ENCODE assay signal across 8 cellular contexts in the genomic region with DNA sequence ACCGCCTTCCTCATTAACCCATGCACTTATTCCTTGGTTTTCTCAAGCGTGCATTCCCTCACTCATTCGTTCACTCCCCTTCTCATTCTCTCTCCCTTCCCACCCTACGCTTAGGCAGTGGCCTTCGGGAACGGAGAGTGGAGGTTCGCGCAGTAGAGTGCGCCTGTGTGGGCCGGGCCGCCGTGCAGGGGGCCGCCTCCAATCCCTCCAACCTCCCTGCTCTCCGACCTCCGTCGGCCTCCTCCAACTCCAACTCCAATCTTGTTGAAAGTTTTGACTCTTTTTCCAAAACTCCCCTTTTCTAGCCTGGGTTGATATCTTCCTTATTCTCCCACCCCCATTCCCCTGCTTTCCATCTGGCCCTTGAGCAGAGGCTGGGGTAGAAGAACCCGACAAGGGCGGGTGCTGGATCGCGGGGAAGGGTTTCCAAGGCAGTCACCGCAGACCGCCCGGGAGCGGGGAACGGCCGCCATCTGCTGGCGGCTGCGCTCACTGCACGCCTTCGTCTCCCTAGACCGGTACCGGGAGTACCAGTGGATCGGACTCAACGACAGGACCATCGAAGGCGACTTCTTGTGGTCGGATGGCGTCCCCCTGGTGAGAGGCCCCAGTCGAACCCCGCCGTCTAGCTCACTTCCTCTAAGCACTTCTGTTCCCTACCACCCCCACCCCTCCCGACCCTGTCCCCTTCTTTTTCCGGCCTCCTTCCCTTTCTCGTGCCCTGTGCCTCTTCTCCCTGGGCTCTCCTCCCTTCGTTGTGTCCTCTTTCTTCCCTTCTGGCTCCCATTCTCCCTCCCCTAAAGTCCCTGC. TPM values are rescaled to one million over a fixed set of nuclear protein-coding genes. Genes with fewer than 3 reads are reported as not detected.
DNase-seq lines count a peak whose midpoint lies in the region; ATAC-seq and FAIRE-seq lines count a peak whose summit lies in the region.

No MANE protein-coding gene starts in this region.

- peak overlapping the region; percentile 90 for H4K91ac ChIP-seq in neuronal stem cell (ENCODE audit: low read depth, low read length, poor library complexity)

- H3K4ac ChIP-seq in neuronal stem cell (ENCODE audit: low read length): no peak overlapping the region

- H3K18ac ChIP-seq in neuronal stem cell (ENCODE audit: low read length): peak overlapping the region; percentile 67

- H3K14ac ChIP-seq in neuronal stem cell (ENCODE audit: low read length): peak overlapping the region; percentile 60

- peak in 1 of 2 donors; percentile 29 for ATAC-seq in CD4-positive, CD25-positive, alpha-beta regulatory T cell (ENCODE audit: low read depth in 2 of 2)
- no peak for ATAC-seq in HG03175 (IDR thresholded peaks at IDR 0.05; ENCODE audit: unreplicated experiment)

- no peak overlapping the region for H2BK120ac ChIP-seq in neuronal stem cell (ENCODE audit: low read depth, low read length)

- no peaks in the 10 kb centered on the region for H3K36me3 ChIP-seq in CD4-positive, CD25-positive, alpha-beta regulatory T cell (ENCODE audit: control insufficient read depth, insufficient read depth, low read length)
- peaks cover 0 to 7% of the 10 kb centered on the region in 2 donors for H3K36me3 ChIP-seq in neuronal stem cell (replicated peaks in 1 of 2; ENCODE audit: control insufficient read depth in 2 of 2, insufficient read depth in 2 of 2, low read length in 2 of 2)
- no peaks in the 10 kb centered on the region for H3K36me3 ChIP-seq in stomach smooth muscle (ENCODE audit: control insufficient read depth in 2 of 2, insufficient read depth in 2 of 2, low read length in 2 of 2)

- H4K8ac ChIP-seq in neuronal stem cell (ENCODE audit: low read depth, low read length): no peak overlapping the region

- peaks cover 42% of the 10 kb centered on the region for H3K4me1 ChIP-seq in CD4-positive, CD25-positive, alpha-beta regulatory T cell (ENCODE audit: control insufficient read depth, insufficient read depth, low read length, poor library complexity, severe bottlenecking)
- H3K4me1 ChIP-seq in neuronal stem cell (ENCODE audit: control insufficient read depth in 2 of 2, insufficient read depth in 1 of 2, low read depth in 1 of 2, low read length in 2 of 2) (peaks cover 33 to 40% of the 10 kb centered on the region in 2 donors), stomach smooth muscle (ENCODE audit: control insufficient read depth, insufficient read depth, low read length) (peaks cover 47% of the 10 kb centered on the region)

- peak overlapping the region; percentile 14 for H2BK12ac ChIP-seq in neuronal stem cell (ENCODE audit: low read length)

- H3K9me3 ChIP-seq in CD4-positive, CD25-positive, alpha-beta regulatory T cell (ENCODE audit: control insufficient read depth in 2 of 2, low read length in 2 of 2): no peaks in the 10 kb centered on the region
- H3K9me3 ChIP-seq in neuronal stem cell (replicated peaks in 1 of 2; ENCODE audit: control insufficient read depth in 2 of 2, insufficient read depth in 1 of 2, low read depth in 1 of 2, low read length in 2 of 2) (no peaks in the 10 kb centered on the region), stomach smooth muscle (ENCODE audit: control insufficient read depth in 2 of 2, low read length in 2 of 2) (no peaks in the 10 kb centered on the region)

- H3K9me3 Mint-ChIP-seq in CD4-positive, CD25-positive, alpha-beta regulatory T cell: peaks cover 0 to 4% (median 0%) of the 10 kb centered on the region in 7 donors

- peak overlapping the region; percentile 39 for H3K23ac ChIP-seq in neuronal stem cell (ENCODE audit: low read depth, low read length, poor library complexity)

- WGBS in neuronal stem cell (ENCODE audit: extremely low coverage in 2 of 2, insufficient read length in 2 of 2, insufficient replicate concordance in 1 of 2), 2 donors: no CpG with 5 or more reads among the region's 45 CpGs

- H2BK5ac ChIP-seq in neuronal stem cell (ENCODE audit: low read length): peak overlapping the region; percentile 16

- peak overlapping the region; percentile 73 to 83 (median 79) for H3K4me3 Mint-ChIP-seq in CD4-positive, CD25-positive, alpha-beta regulatory T cell

- peak overlapping the region in 2 of 3 donors; percentile 71 to 74 for H3K27ac Mint-ChIP-seq in CD4-positive, CD25-positive, alpha-beta regulatory T cell

- peaks cover 52% of the 10 kb centered on the region for H3K27me3 Mint-ChIP-seq in CD4-positive, CD25-positive, alpha-beta regulatory T cell

- no peak overlapping the region for H3K27ac ChIP-seq in CD4-positive, CD25-positive, alpha-beta regulatory T cell (ENCODE audit: insufficient read depth, low read length, poor library complexity, severe bottlenecking)
- H3K27ac ChIP-seq in neuronal stem cell (replicated peaks; ENCODE audit: low read length) (no peak overlapping the region), stomach smooth muscle (ENCODE audit: low read length) (no peak overlapping the region)

- peaks cover 0 to 55% (median 22%) of the 10 kb centered on the region in 4 donors for H3K4me1 Mint-ChIP-seq in CD4-positive, CD25-positive, alpha-beta regulatory T cell

- H3K4me2 ChIP-seq in neuronal stem cell (ENCODE audit: insufficient read depth, low read length, poor library complexity, severe bottlenecking): peak overlapping the region; percentile 42

- H3K79me1 ChIP-seq in neuronal stem cell (ENCODE audit: low read depth, low read length): peaks cover 4% of the 10 kb centered on the region

- H3K4me3 ChIP-seq in CD4-positive, CD25-positive, alpha-beta regulatory T cell (ENCODE audit: low read depth, low read length): peak overlapping the region; percentile 42
- H3K4me3 ChIP-seq in neuronal stem cell (ENCODE audit: low read length in 2 of 2) (peak overlapping the region; percentile 7 to 63), stomach smooth muscle (ENCODE audit: low read length in 2 of 2) (peak overlapping the region; percentile 67 to 73)

- peak overlapping the region; percentile 93 for H2AK5ac ChIP-seq in neuronal stem cell (ENCODE audit: low read depth, low read length)

- peak overlapping the region; percentile 78 for H3K9ac ChIP-seq in neuronal stem cell (ENCODE audit: low read depth, low read length, poor library complexity)
- peak overlapping the region; percentile 17 to 21 for H3K9ac ChIP-seq in stomach smooth muscle (ENCODE audit: low read length in 2 of 2)

- no peaks in the 10 kb centered on the region for H3K36me3 Mint-ChIP-seq in CD4-positive, CD25-positive, alpha-beta regulatory T cell

- no peak for FAIRE-seq in frontal cortex (lab: Jason Lieb, UNC)

- peaks cover 20% of the 10 kb centered on the region for H3K27me3 ChIP-seq in CD4-positive, CD25-positive, alpha-beta regulatory T cell (ENCODE audit: control insufficient read depth, insufficient read depth, low read length)
- H3K27me3 ChIP-seq in neuronal stem cell (ENCODE audit: control insufficient read depth in 3 of 3, insufficient read depth in 3 of 3, low read depth in 1 of 3, low read length in 3 of 3) (peaks cover 5 to 44% (median 23%) of the 10 kb centered on the region in 3 experiments), stomach smooth muscle (ENCODE audit: control insufficient read depth in 1 of 2, insufficient read depth in 2 of 2, low read length in 2 of 2) (peaks cover 7 to 14% of the 10 kb centered on the region in 2 donors)

- peak; percentile 58 to 66 (median 61) for DNase-seq in CD4-positive, CD25-positive, alpha-beta regulatory T cell
- DNase-seq in HT-29 (ENCODE audit: low spot score) (peak; percentile 77), RKO (ENCODE audit: low spot score) (peak; percentile 70), frontal cortex (ENCODE audit: low spot score in 2 of 2) (peak; percentile 81 to 91), neuronal stem cell (ENCODE audit: low spot score) (no peak)
- peak; percentile 91 for DNase-seq in activated effector memory CD4-positive, alpha-beta T cell treated with anti-CD3 and anti-CD28 coated beads, Interleukin-2, amount 50 U/mL, for 16 hours

- H2BK15ac ChIP-seq in neuronal stem cell (ENCODE audit: low read length): peak overlapping the region; percentile 84

- peak overlapping the region; percentile 58 for H2AFZ ChIP-seq in neuronal stem cell (ENCODE audit: low read length)

RNA-seq across cellular contexts. Expression of a gene that starts 15.4 kb away (rescaled TPM):
- not detected for total RNA-seq in CD4-positive, CD25-positive, alpha-beta regulatory T cell
- not detected for polyA plus RNA-seq in CD4-positive, CD25-positive, alpha-beta regulatory T cell
- total RNA-seq in HT-29 (2014; rRNA removed; shearing (Covaris generic)): not detected in 2 replicates
- total RNA-seq in frontal cortex: 52.2 TPM
- 0.89 TPM for polyA plus RNA-seq in neuronal stem cell (2013, experiment 1 of 2)
- 0.54 TPM for polyA plus RNA-seq in neuronal stem cell (2013, experiment 2 of 2)

RNA-seq across cellular contexts. Expression of a gene that starts 19.8 kb away (rescaled TPM):
- 0.10 TPM for total RNA-seq in CD4-positive, CD25-positive, alpha-beta regulatory T cell
- not detected for polyA plus RNA-seq in CD4-positive, CD25-positive, alpha-beta regulatory T cell
- total RNA-seq in HT-29 (2014; rRNA removed; shearing (Covaris generic)): 0.31 and 0.44 TPM in 2 replicates
- total RNA-seq in frontal cortex: 43.2 TPM
- 150 TPM for polyA plus RNA-seq in neuronal stem cell (2013, experiment 1 of 2)
- 143 TPM for polyA plus RNA-seq in neuronal stem cell (2013, experiment 2 of 2)

RNA-seq across cellular contexts. Expression of a gene that starts 38.2 kb away (rescaled TPM):
- total RNA-seq in CD4-positive, CD25-positive, alpha-beta regulatory T cell: not detected
- polyA plus RNA-seq in CD4-positive, CD25-positive, alpha-beta regulatory T cell: not detected
- 0.10 TPM in 1 of 2 replicates, not detected in the other for total RNA-seq in HT-29 (2014; rRNA removed; shearing (Covaris generic))
- total RNA-seq in frontal cortex: 0.41 TPM
- polyA plus RNA-seq in neuronal stem cell (2013, experiment 1 of 2): 1.8 TPM
- polyA plus RNA-seq in neuronal stem cell (2013, experiment 2 of 2): 1.7 TPM

RNA-seq across cellular contexts. Expression of a gene that starts 48.0 kb away (rescaled TPM):
- 5.1 TPM for total RNA-seq in CD4-positive, CD25-positive, alpha-beta regulatory T cell
- polyA plus RNA-seq in CD4-positive, CD25-positive, alpha-beta regulatory T cell: not detected
- total RNA-seq in HT-29 (2014; rRNA removed; shearing (Covaris generic)): 289 and 312 TPM in 2 replicates
- 7.7 TPM for total RNA-seq in frontal cortex
- polyA plus RNA-seq in neuronal stem cell (2013, experiment 1 of 2): 479 TPM
- polyA plus RNA-seq in neuronal stem cell (2013, experiment 2 of 2): 474 TPM

RNA-seq across cellular contexts. Expression of a gene that starts 56.1 kb away (rescaled TPM):
- 27.5 TPM for total RNA-seq in CD4-positive, CD25-positive, alpha-beta regulatory T cell
- 10 to 100 TPM; 20.2 to 34.6 (median 27.6) TPM for polyA plus RNA-seq in CD4-positive, CD25-positive, alpha-beta regulatory T cell
- total RNA-seq in HT-29 (2014; rRNA removed; shearing (Covaris generic)): 19.4 and 28.8 TPM in 2 replicates
- total RNA-seq in frontal cortex: 5.7 TPM
- polyA plus RNA-seq in neuronal stem cell (2013, experiment 1 of 2): 17.6 TPM
- 17.2 TPM for polyA plus RNA-seq in neuronal stem cell (2013, experiment 2 of 2)

Comparison
In these comparisons a context has a peak if more than half of its experiments do, and no peak if none do; other contexts are left out.
1. RNA of a gene that starts 15.4 kb away (total RNA-seq): 52.2 TPM in frontal cortex (single experiment); not detected in CD4-positive, CD25-positive, alpha-beta regulatory T cell (single experiment) and not detected in HT-29; every median in the first group is over 10 times any median in the second.
2. RNA of a gene that starts 19.8 kb away (total RNA-seq): 43.2 TPM in frontal cortex (single experiment); 0.31 to 0.44 TPM in HT-29 and 0.10 TPM in CD4-positive, CD25-positive, alpha-beta regulatory T cell (single experiment); every median in the first group is over 10 times any median in the second.
3. Peak in every context shown above with its lines, with median percentiles within 50 percentile points of each other: H3K4me3 ChIP-seq.